ENCODE assay signal across 1 cellular context in genomic region chr16:14285542-14286380, GRCh38.
TF ChIP-seq lines count a peak whose summit lies in the region.

No MANE protein-coding gene starts in this region.

TF ChIP-seq in HepG2, 621 proteins besides CTCF, POLR2A, EP300 and RAD21 (continued from another document and continues in another):
- TF ChIP-seq ZSCAN5A (CRISPR knock-in tag; IDR thresholded peaks at IDR 0.05; ENCODE audit: borderline replicate concordance) (peak; percentile 90; the same call in 1 of the 2 replicates), ZNF282 (IDR thresholded peaks at IDR 0.05; ENCODE audit: partially characterized antibody) (no peak), SOX5 (CRISPR knock-in tag; IDR thresholded peaks at IDR 0.05; ENCODE audit: borderline replicate concordance) (peak; percentile 87), MLX (CRISPR knock-in tag; IDR thresholded peaks at IDR 0.05) (peak; percentile 44; the same call in 1 of the 2 replicates), KLF9 (CRISPR knock-in tag; IDR thresholded peaks at IDR 0.05; ENCODE audit: low read depth) (peak; percentile 87), ZBTB43 (CRISPR knock-in tag; conservative IDR thresholded peaks at IDR 0.05) (peak; percentile 70; the same call in 1 of the 2 replicates), KLF16 (CRISPR knock-in tag; IDR thresholded peaks at IDR 0.05) (peak in 1 of 2 experiments; percentile 99; a peak in 2 of 4 replicates), ZNF281 (CRISPR knock-in tag; IDR thresholded peaks at IDR 0.05; ENCODE audit: borderline replicate concordance) (peak; percentile 75; the same call in 1 of the 2 replicates), AKAP8 (CRISPR knock-in tag; IDR thresholded peaks at IDR 0.05) (no peak; the same call in 1 of the 2 replicates), HOXA5 (CRISPR knock-in tag; IDR thresholded peaks at IDR 0.05) (peak; percentile 99), RFXAP (CRISPR knock-in tag; IDR thresholded peaks at IDR 0.05; ENCODE audit: borderline replicate concordance) (peak; percentile 86), ZNF569 (CRISPR knock-in tag; IDR thresholded peaks at IDR 0.05; ENCODE audit: borderline replicate concordance) (no peak), ZNF713 (CRISPR knock-in tag; IDR thresholded peaks at IDR 0.05) (peak; percentile 76), EED (CRISPR knock-in tag; IDR thresholded peaks at IDR 0.05) (peak; percentile 59; the same call in 1 of the 2 replicates), NRL (CRISPR knock-in tag; IDR thresholded peaks at IDR 0.05; ENCODE audit: borderline replicate concordance) (peak; percentile 59; the same call in 1 of the 2 replicates), ARHGAP35 (CRISPR knock-in tag; IDR thresholded peaks at IDR 0.05; ENCODE audit: borderline replicate concordance) (no peak), ARID2 (CRISPR knock-in tag; IDR thresholded peaks at IDR 0.05; ENCODE audit: borderline replicate concordance) (peak; percentile 95), THAP7 (CRISPR knock-in tag; IDR thresholded peaks at IDR 0.05) (no peak), XBP1 (CRISPR knock-in tag; IDR thresholded peaks at IDR 0.05) (peak; percentile 77), MLLT10 (CRISPR knock-in tag; IDR thresholded peaks at IDR 0.05) (no peak), SP5 (CRISPR knock-in tag; IDR thresholded peaks at IDR 0.05; ENCODE audit: borderline replicate concordance, low read depth) (peak; percentile 60), ZNF879 (CRISPR knock-in tag; IDR thresholded peaks at IDR 0.05) (no peak), ZNF782 (CRISPR knock-in tag; IDR thresholded peaks at IDR 0.05; ENCODE audit: borderline replicate concordance) (peak; percentile 98; the same call in 1 of the 2 replicates), MAFK (conservative IDR thresholded peaks at IDR 0.05 in 1 of 2, IDR thresholded peaks at IDR 0.05 in 1 of 2; ENCODE audit: low read length in 2 of 2) (no peak), ZNF101 (CRISPR knock-in tag; IDR thresholded peaks at IDR 0.05; ENCODE audit: borderline replicate concordance, low read depth) (0 out of 2 replicates have a peak, but pooled peaks have one; percentile 1), ZFP82 (CRISPR knock-in tag; IDR thresholded peaks at IDR 0.05; ENCODE audit: borderline replicate concordance) (peak; percentile 94), E2F2 (CRISPR knock-in tag; IDR thresholded peaks at IDR 0.05; ENCODE audit: borderline replicate concordance) (peak; percentile 64), ZNF644 (CRISPR knock-in tag; IDR thresholded peaks at IDR 0.05; ENCODE audit: low read depth) (no peak), SSRP1 (CRISPR knock-in tag; IDR thresholded peaks at IDR 0.05) (peak; percentile 100), ZNF180 (CRISPR knock-in tag; IDR thresholded peaks at IDR 0.05; ENCODE audit: borderline replicate concordance, low read depth) (peak; percentile 90; the same call in 1 of the 2 replicates), SKIL (CRISPR knock-in tag; IDR thresholded peaks at IDR 0.05; ENCODE audit: borderline replicate concordance) (no peak; the same call in 1 of the 2 replicates), KMT2A (CRISPR knock-in tag; IDR thresholded peaks at IDR 0.05) (peak; percentile 79), ZNF44 (CRISPR knock-in tag; IDR thresholded peaks at IDR 0.05) (peak; percentile 59; the same call in 1 of the 2 replicates), BHLHE40 (IDR thresholded peaks at IDR 0.05; ENCODE audit: low read length) (peak; percentile 92)
- TF ChIP-seq, protein P1, sequence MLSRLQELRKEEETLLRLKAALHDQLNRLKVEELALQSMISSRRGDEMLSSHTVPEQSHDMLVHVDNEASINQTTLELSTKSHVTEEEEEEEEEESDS (CRISPR knock-in tag; IDR thresholded peaks at IDR 0.05; ENCODE audit: borderline replicate concordance): peak; percentile 93
- TF ChIP-seq, protein P2, sequence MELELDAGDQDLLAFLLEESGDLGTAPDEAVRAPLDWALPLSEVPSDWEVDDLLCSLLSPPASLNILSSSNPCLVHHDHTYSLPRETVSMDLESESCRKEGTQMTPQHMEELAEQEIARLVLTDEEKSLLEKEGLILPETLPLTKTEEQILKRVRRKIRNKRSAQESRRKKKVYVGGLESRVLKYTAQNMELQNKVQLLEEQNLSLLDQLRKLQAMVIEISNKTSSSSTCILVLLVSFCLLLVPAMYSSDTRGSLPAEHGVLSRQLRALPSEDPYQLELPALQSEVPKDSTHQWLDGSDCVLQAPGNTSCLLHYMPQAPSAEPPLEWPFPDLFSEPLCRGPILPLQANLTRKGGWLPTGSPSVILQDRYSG (CRISPR knock-in tag; IDR thresholded peaks at IDR 0.05): no peak
- TF ChIP-seq, protein P3, sequence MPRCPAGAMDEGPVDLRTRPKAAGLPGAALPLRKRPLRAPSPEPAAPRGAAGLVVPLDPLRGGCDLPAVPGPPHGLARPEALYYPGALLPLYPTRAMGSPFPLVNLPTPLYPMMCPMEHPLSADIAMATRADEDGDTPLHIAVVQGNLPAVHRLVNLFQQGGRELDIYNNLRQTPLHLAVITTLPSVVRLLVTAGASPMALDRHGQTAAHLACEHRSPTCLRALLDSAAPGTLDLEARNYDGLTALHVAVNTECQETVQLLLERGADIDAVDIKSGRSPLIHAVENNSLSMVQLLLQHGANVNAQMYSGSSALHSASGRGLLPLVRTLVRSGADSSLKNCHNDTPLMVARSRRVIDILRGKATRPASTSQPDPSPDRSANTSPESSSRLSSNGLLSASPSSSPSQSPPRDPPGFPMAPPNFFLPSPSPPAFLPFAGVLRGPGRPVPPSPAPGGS (CRISPR knock-in tag; IDR thresholded peaks at IDR 0.05): peak; percentile 94; the same call in 1 of the 2 replicates
- TF ChIP-seq, protein P4, sequence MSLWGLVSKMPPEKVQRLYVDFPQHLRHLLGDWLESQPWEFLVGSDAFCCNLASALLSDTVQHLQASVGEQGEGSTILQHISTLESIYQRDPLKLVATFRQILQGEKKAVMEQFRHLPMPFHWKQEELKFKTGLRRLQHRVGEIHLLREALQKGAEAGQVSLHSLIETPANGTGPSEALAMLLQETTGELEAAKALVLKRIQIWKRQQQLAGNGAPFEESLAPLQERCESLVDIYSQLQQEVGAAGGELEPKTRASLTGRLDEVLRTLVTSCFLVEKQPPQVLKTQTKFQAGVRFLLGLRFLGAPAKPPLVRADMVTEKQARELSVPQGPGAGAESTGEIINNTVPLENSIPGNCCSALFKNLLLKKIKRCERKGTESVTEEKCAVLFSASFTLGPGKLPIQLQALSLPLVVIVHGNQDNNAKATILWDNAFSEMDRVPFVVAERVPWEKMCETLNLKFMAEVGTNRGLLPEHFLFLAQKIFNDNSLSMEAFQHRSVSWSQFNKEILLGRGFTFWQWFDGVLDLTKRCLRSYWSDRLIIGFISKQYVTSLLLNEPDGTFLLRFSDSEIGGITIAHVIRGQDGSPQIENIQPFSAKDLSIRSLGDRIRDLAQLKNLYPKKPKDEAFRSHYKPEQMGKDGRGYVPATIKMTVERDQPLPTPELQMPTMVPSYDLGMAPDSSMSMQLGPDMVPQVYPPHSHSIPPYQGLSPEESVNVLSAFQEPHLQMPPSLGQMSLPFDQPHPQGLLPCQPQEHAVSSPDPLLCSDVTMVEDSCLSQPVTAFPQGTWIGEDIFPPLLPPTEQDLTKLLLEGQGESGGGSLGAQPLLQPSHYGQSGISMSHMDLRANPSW (CRISPR knock-in tag; IDR thresholded peaks at IDR 0.05; ENCODE audit: borderline replicate concordance): peak; percentile 83
- TF ChIP-seq, protein P5, sequence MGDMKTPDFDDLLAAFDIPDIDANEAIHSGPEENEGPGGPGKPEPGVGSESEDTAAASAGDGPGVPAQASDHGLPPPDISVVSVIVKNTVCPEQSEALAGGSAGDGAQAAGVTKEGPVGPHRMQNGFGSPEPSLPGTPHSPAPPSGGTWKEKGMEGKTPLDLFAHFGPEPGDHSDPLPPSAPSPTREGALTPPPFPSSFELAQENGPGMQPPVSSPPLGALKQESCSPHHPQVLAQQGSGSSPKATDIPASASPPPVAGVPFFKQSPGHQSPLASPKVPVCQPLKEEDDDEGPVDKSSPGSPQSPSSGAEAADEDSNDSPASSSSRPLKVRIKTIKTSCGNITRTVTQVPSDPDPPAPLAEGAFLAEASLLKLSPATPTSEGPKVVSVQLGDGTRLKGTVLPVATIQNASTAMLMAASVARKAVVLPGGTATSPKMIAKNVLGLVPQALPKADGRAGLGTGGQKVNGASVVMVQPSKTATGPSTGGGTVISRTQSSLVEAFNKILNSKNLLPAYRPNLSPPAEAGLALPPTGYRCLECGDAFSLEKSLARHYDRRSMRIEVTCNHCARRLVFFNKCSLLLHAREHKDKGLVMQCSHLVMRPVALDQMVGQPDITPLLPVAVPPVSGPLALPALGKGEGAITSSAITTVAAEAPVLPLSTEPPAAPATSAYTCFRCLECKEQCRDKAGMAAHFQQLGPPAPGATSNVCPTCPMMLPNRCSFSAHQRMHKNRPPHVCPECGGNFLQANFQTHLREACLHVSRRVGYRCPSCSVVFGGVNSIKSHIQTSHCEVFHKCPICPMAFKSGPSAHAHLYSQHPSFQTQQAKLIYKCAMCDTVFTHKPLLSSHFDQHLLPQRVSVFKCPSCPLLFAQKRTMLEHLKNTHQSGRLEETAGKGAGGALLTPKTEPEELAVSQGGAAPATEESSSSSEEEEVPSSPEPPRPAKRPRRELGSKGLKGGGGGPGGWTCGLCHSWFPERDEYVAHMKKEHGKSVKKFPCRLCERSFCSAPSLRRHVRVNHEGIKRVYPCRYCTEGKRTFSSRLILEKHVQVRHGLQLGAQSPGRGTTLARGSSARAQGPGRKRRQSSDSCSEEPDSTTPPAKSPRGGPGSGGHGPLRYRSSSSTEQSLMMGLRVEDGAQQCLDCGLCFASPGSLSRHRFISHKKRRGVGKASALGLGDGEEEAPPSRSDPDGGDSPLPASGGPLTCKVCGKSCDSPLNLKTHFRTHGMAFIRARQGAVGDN (CRISPR knock-in tag; IDR thresholded peaks at IDR 0.05): peak; percentile 89
